ENCODE assay signal across 10 cellular contexts in genomic region chr5:126003309-126003708, GRCh38.
DNase-seq lines count a peak whose midpoint lies in the region; ATAC-seq and TF ChIP-seq lines count a peak whose summit lies in the region.
"Had no signal": no experiment of that assay in that cellular context is flagged by ENCODE, and none has a peak within 500 bp of the region (broad histone marks: within the 10 kb centered on the region; RNA-seq: fewer than 3 reads in every experiment).

No MANE protein-coding gene starts in this region.

- H3K27me3 Mint-ChIP-seq in type B pancreatic cell = no peaks in the 10 kb centered on the region
- H3K27me3 Mint-ChIP-seq: stimulated activated naive CD8-positive, alpha-beta T cell treated with anti-CD3 and anti-CD28 coated beads, Interleukin-15, Interleukin-2, amounts not matched to agents 100 ng/mL and 50 ng/mL, for 24 hours had no signal

- peaks cover 24% of the 10 kb centered on the region for H3K4me1 Mint-ChIP-seq in type B pancreatic cell (ENCODE audit: unreplicated experiment)

- ATAC-seq in left lung = peak; percentile 69

- no peaks in the 10 kb centered on the region for H3K9me3 ChIP-seq in left lung
- no peaks in the 10 kb centered on the region for H3K9me3 ChIP-seq in ascending aorta

- H3K27me3 ChIP-seq in left lung (no peaks in the 10 kb centered on the region), ascending aorta (no peaks in the 10 kb centered on the region)

- H3K4me3 ChIP-seq in HFF-Myc (replicated peaks; ENCODE audit: low read depth, low read length) (no peak overlapping the region), left lung (no peak overlapping the region), ascending aorta (no peak overlapping the region)

- no peak overlapping the region for H3K27ac Mint-ChIP-seq in type B pancreatic cell
- H3K27ac Mint-ChIP-seq: stimulated activated naive CD8-positive, alpha-beta T cell treated with anti-CD3 and anti-CD28 coated beads, Interleukin-15, Interleukin-2, amounts not matched to agents 100 ng/mL and 50 ng/mL, for 24 hours had no signal

- H3K4me1 ChIP-seq in left lung = peaks cover 0 to 4% of the 10 kb centered on the region in 2 donors
- peaks cover 0 to 21% of the 10 kb centered on the region in 2 donors for H3K4me1 ChIP-seq in ascending aorta

- H3K36me3 ChIP-seq in left lung (no peaks in the 10 kb centered on the region), ascending aorta (no peaks in the 10 kb centered on the region)

- peak overlapping the region; percentile 40 for H3K4me3 Mint-ChIP-seq in type B pancreatic cell
- H3K4me3 Mint-ChIP-seq: stimulated activated naive CD8-positive, alpha-beta T cell treated with anti-CD3 and anti-CD28 coated beads, Interleukin-15, Interleukin-2, amounts not matched to agents 100 ng/mL and 50 ng/mL, for 24 hours had no signal

- DNase-seq in HFF-Myc (ENCODE audit: extremely low read depth, low read depth) = peak; percentile 31
- DNase-seq in cerebellar cortex (ENCODE audit: low spot score) = peak; percentile 32
- DNase-seq in left lung = peak in 1 of 2 donors; percentile 49
- DNase-seq in type B pancreatic cell (ENCODE audit: extremely low spot score, unreplicated experiment) = no peak
- DNase-seq in activated CD4-positive, alpha-beta T cell treated with anti-CD3 and anti-CD28 coated beads, Interleukin-2, amount 50 U/mL, for 48 hours = no peak
- no peak for DNase-seq in dermis blood vessel endothelial cell
- no peak for DNase-seq in ascending aorta (ENCODE audit: low spot score in 2 of 2)
- DNase-seq: activated CD4-positive, alpha-beta T cell treated with anti-CD3 and anti-CD28 coated beads, Interleukin-2, amount 50 U/mL, for 4 hours; NCI-H1048 had no signal

- H3K36me3 Mint-ChIP-seq in type B pancreatic cell = no peaks in the 10 kb centered on the region

- TF ChIP-seq CTCF in HFF-Myc (IDR thresholded peaks at IDR 0.05; ENCODE audit: low read depth, low read length, missing control alignments) (no peak), left lung (IDR thresholded peaks at IDR 0.05) (no peak), type B pancreatic cell (conservative IDR thresholded peaks at IDR 0.05) (no peak), ascending aorta (IDR thresholded peaks at IDR 0.05) (no peak)

- intact Hi-C loops in left lung (cut with DNase I) = no loop called here
- intact Hi-C loops in ascending aorta (cut with DNase I) = loop anchor here (5.0 to 10.0 kb wide), 2 partner anchors 521 to 589 kb away; no protein-coding TSS in a partner anchor

- peaks cover 4% of the 10 kb centered on the region for H3K9me3 Mint-ChIP-seq in type B pancreatic cell

- peak overlapping the region in 1 of 2 donors; percentile 71 for H3K27ac ChIP-seq in left lung
- H3K27ac ChIP-seq in ascending aorta = peak overlapping the region in 1 of 2 donors; percentile 72

Comparison
In these comparisons a context has a peak if more than half of its experiments do, and no peak if none do; other contexts are left out.
1. DNase-seq: peak in HFF-Myc (single experiment) and cerebellar cortex (single experiment); none in type B pancreatic cell (single experiment), activated CD4-positive, alpha-beta T cell treated with anti-CD3 and anti-CD28 coated beads, Interleukin-2, amount 50 U/mL, for 48 hours (0 of 2), dermis blood vessel endothelial cell (single experiment) and ascending aorta (0 of 2).